Comparison of ENCODE assay signal across 18 cellular contexts in genomic region chr1:58620926-58621325, GRCh38. TPM values are rescaled to one million over a fixed set of nuclear protein-coding genes. Genes with fewer than 3 reads are reported as not detected.
DNase-seq lines count a peak whose midpoint lies in the region; ATAC-seq, FAIRE-seq and TF ChIP-seq lines count a peak whose summit lies in the region.
"Had no signal": no experiment of that assay in that cellular context is flagged by ENCODE, and none has a peak within 500 bp of the region (broad histone marks: within the 10 kb centered on the region; RNA-seq: fewer than 3 reads in every experiment).

No MANE protein-coding gene starts in this region.

- intact Hi-C loops in lower lobe of right lung (cut with DNase I) = no loop called here

- H3K36me3 ChIP-seq in BLaER1 treated with 17β-estradiol and CSF1 and Interleukin-3, amounts not matched to agents 10 nM and 100 nM = no peaks in the 10 kb centered on the region
- no peaks in the 10 kb centered on the region for H3K36me3 ChIP-seq in lower lobe of right lung
- H3K36me3 ChIP-seq: BE2C, MG63, sigmoid colon had no signal

- peak overlapping the region in 8 of 11 experiments; percentile 8 to 94 (median 80); a peak in 15 of 22 replicates for H3K4me2 ChIP-seq in BLaER1 treated with 17β-estradiol and CSF1 and Interleukin-3, amounts not matched to agents 10 nM and 100 nM

- H4K20me1 ChIP-seq in BLaER1 treated with 17β-estradiol and CSF1 and Interleukin-3, amounts not matched to agents 10 nM and 100 nM = no peaks in the 10 kb centered on the region

- DNase-seq in DMS53 treated with DMSO at 0.1 percent for 48 hours (lab: John Stamatoyannopoulos, UW; ENCODE audit: unreplicated experiment) = peak; percentile 87
- DNase-seq in RCC 7860 (ENCODE audit: low spot score) = peak; percentile 14
- DNase-seq in lower lobe of right lung = no peak
- DNase-seq in HuH-7.5 (ENCODE audit: low spot score) = no peak
- DNase-seq in activated CD8-positive, alpha-beta memory T cell treated with anti-CD3 and anti-CD28 coated beads, Interleukin-2, amount 50 U/mL, for 48 hours = no peak
- DNase-seq: amniotic stem cell; BE2C; GM23248; MG63; sigmoid colon; stimulated activated CD4-positive, alpha-beta T cell treated with anti-CD3 and anti-CD28 coated beads, Interleukin-4, amount 100 ng/mL, for 4 hours; T-cell had no signal

- FAIRE-seq in RCC 7860 (lab: Jason Lieb, UNC) = no peak
- FAIRE-seq: urothelium cell line had no signal

- H3K27me3 ChIP-seq in BLaER1 treated with 17β-estradiol and CSF1 and Interleukin-3, amounts not matched to agents 10 nM and 100 nM = no peaks in the 10 kb centered on the region
- no peaks in the 10 kb centered on the region for H3K27me3 ChIP-seq in lower lobe of right lung (ENCODE audit: low read depth)
- H3K27me3 ChIP-seq: BE2C, MG63, sigmoid colon had no signal

- peaks cover 22 to 56% (median 44%) of the 10 kb centered on the region in 10 experiments for H3K4me1 ChIP-seq in BLaER1 treated with 17β-estradiol and CSF1 and Interleukin-3, amounts not matched to agents 10 nM and 100 nM
- H3K4me1 ChIP-seq in lower lobe of right lung = peaks cover 36% of the 10 kb centered on the region
- H3K4me1 ChIP-seq: BE2C had no signal

- H3K4me3 ChIP-seq in BLaER1 treated with 17β-estradiol and CSF1 and Interleukin-3, amounts not matched to agents 10 nM and 100 nM = no peak overlapping the region
- H3K4me3 ChIP-seq in lower lobe of right lung = no peak overlapping the region
- H3K4me3 ChIP-seq: GM23248, MG63, sigmoid colon had no signal

- H3K27ac ChIP-seq in BLaER1 treated with 17β-estradiol and CSF1 and Interleukin-3, amounts not matched to agents 10 nM and 100 nM = peak overlapping the region in 4 of 11 experiments; percentile 54 to 75 (median 72); a peak in 7 of 22 replicates
- no peak overlapping the region for H3K27ac ChIP-seq in lower lobe of right lung
- H3K27ac ChIP-seq: GM23248, HL-60, sigmoid colon had no signal

- H3K9ac ChIP-seq in BLaER1 treated with 17β-estradiol and CSF1 and Interleukin-3, amounts not matched to agents 10 nM and 100 nM = peak overlapping the region in 1 of 11 experiments; percentile 3; a peak in 1 of 22 replicates
- H3K9ac ChIP-seq: GM23248 had no signal

- ATAC-seq in esophagus mucosa (peak; percentile 55), GM21367 (IDR thresholded peaks at IDR 0.05; ENCODE audit: unreplicated experiment) (no peak), lower lobe of right lung (no peak)
- ATAC-seq: stimulated activated memory B cell treated with anti-CD40 and anti-IgM and Interleukin-4, amounts not matched to agents 10 μg/mL and 1 μg/mL and 100 μg/mL, for 72 hours; T-cell had no signal

- peaks cover 0 to 6% (median 0%) of the 10 kb centered on the region in 11 experiments; a peak in 1 of 22 replicates for H3K9me3 ChIP-seq in BLaER1 treated with 17β-estradiol and CSF1 and Interleukin-3, amounts not matched to agents 10 nM and 100 nM (replicated peaks in 1 of 11)
- no peaks in the 10 kb centered on the region for H3K9me3 ChIP-seq in lower lobe of right lung
- H3K9me3 ChIP-seq: BE2C, MG63, sigmoid colon had no signal

- TF ChIP-seq CTCF in lower lobe of right lung (IDR thresholded peaks at IDR 0.05) = no peak

RNA-seq across cellular contexts. Expression of gene TACSTD2, which starts 43.9 kb away (rescaled TPM):
- total RNA-seq in esophagus mucosa (988 TPM), lower lobe of right lung (69.9 TPM)

Comparison
In these comparisons a context has a peak if more than half of its experiments do, and no peak if none do; other contexts are left out.
1. DNase-seq: peak in DMS53 treated with DMSO at 0.1 percent for 48 hours (single experiment) and RCC 7860 (single experiment); none in lower lobe of right lung (single experiment), HuH-7.5 (single experiment) and activated CD8-positive, alpha-beta memory T cell treated with anti-CD3 and anti-CD28 coated beads, Interleukin-2, amount 50 U/mL, for 48 hours (single experiment).
2. RNA of gene TACSTD2, which starts 43.9 kb away (total RNA-seq): 988 TPM in esophagus mucosa (single experiment); 69.9 TPM in lower lobe of right lung (single experiment); every median in the first group is over 10 times any median in the second.